In genomic region chr3:88034876-88035275, GRCh38 we compare ENCODE assay signal across 28 cellular contexts.
"Had no signal": no experiment of that assay in that cellular context is flagged by ENCODE, and none has a peak within 500 bp of the region (broad histone marks: within the 10 kb centered on the region; RNA-seq: fewer than 3 reads in every experiment).

No MANE protein-coding gene starts in this region.

- H2AFZ ChIP-seq: neural progenitor cell, parathyroid adenoma had no signal

- H3K9me3 Mint-ChIP-seq: nephron; neural progenitor cell; stimulated activated effector memory CD8-positive, alpha-beta T cell treated with anti-CD3 and anti-CD28 coated beads, Interleukin-12 subunit alpha, Interleukin-12 subunit beta, amount 100 ng/mL, for 72 hours; stimulated activated naive B cell treated with anti-CD40 and anti-IgM and Interleukin-4, amounts not matched to agents 10 μg/mL and 1 μg/mL and 100 μg/mL, for 72 hours; stimulated activated naive CD8-positive, alpha-beta T cell treated with anti-CD3 and anti-CD28 coated beads, Interleukin-15, Interleukin-2, amounts not matched to agents 100 ng/mL and 50 ng/mL, for 24 hours had no signal

- FAIRE-seq: small intestine, urothelium cell line had no signal

- H3K79me2 ChIP-seq: parathyroid adenoma had no signal

- H3K27ac Mint-ChIP-seq: nephron; neural progenitor cell; progenitor cell of endocrine pancreas; stimulated activated effector memory CD8-positive, alpha-beta T cell treated with anti-CD3 and anti-CD28 coated beads, Interleukin-12 subunit alpha, Interleukin-12 subunit beta, amount 100 ng/mL, for 72 hours; stimulated activated naive B cell treated with anti-CD40 and anti-IgM and Interleukin-4, amounts not matched to agents 10 μg/mL and 1 μg/mL and 100 μg/mL, for 72 hours; stimulated activated naive CD8-positive, alpha-beta T cell treated with anti-CD3 and anti-CD28 coated beads, Interleukin-15, Interleukin-2, amounts not matched to agents 100 ng/mL and 50 ng/mL, for 24 hours had no signal

- H3K4me3 Mint-ChIP-seq: nephron; neural progenitor cell; stimulated activated effector memory CD8-positive, alpha-beta T cell treated with anti-CD3 and anti-CD28 coated beads, Interleukin-12 subunit alpha, Interleukin-12 subunit beta, amount 100 ng/mL, for 72 hours; stimulated activated naive B cell treated with anti-CD40 and anti-IgM and Interleukin-4, amounts not matched to agents 10 μg/mL and 1 μg/mL and 100 μg/mL, for 72 hours; stimulated activated naive CD8-positive, alpha-beta T cell treated with anti-CD3 and anti-CD28 coated beads, Interleukin-15, Interleukin-2, amounts not matched to agents 100 ng/mL and 50 ng/mL, for 24 hours had no signal

- H3K4me1 Mint-ChIP-seq: neural progenitor cell had no signal

- H3K27ac ChIP-seq: neural progenitor cell, ovary, parathyroid adenoma, psoas muscle, right lobe of liver, sigmoid colon, stomach, thoracic aorta, thyroid gland, tibial nerve, upper lobe of left lung, vagina had no signal

- H3K27me3 ChIP-seq: neural progenitor cell, ovary, right lobe of liver, sigmoid colon, stomach, thyroid gland, tibial nerve, upper lobe of left lung, vagina had no signal

- H3K36me3 ChIP-seq: neural progenitor cell, ovary, right lobe of liver, sigmoid colon, stomach, thoracic aorta, thyroid gland, tibial nerve, upper lobe of left lung, vagina had no signal

- H3K36me3 Mint-ChIP-seq: neural progenitor cell; stimulated activated effector memory CD8-positive, alpha-beta T cell treated with anti-CD3 and anti-CD28 coated beads, Interleukin-12 subunit alpha, Interleukin-12 subunit beta, amount 100 ng/mL, for 72 hours; stimulated activated naive B cell treated with anti-CD40 and anti-IgM and Interleukin-4, amounts not matched to agents 10 μg/mL and 1 μg/mL and 100 μg/mL, for 72 hours had no signal

- H3K9ac ChIP-seq: neural progenitor cell, parathyroid adenoma had no signal

- ATAC-seq: psoas muscle; right cardiac atrium; right lobe of liver; stimulated activated effector memory CD8-positive, alpha-beta T cell treated with anti-CD3 and anti-CD28 coated beads, Interleukin-12 subunit alpha, Interleukin-12 subunit beta, amount 100 ng/mL, for 72 hours had no signal

- H3K9me3 ChIP-seq: ovary, psoas muscle, right lobe of liver, sigmoid colon, thoracic aorta, thyroid gland, tibial nerve, upper lobe of left lung, vagina had no signal

- H3K4me3 ChIP-seq: neural progenitor cell, ovary, psoas muscle, right lobe of liver, sigmoid colon, stomach, thoracic aorta, thyroid gland, tibial nerve, upper lobe of left lung, vagina had no signal

- H3K4me1 ChIP-seq: neural progenitor cell had no signal

- H3K4me2 ChIP-seq: neural progenitor cell had no signal

- DNase-seq: occipital lobe; ovary; posterior cingulate gyrus; psoas muscle; right cardiac atrium; right lobe of liver; sigmoid colon; small intestine; stimulated activated CD4-positive, alpha-beta T cell treated with anti-CD3 and anti-CD28 coated beads, Interleukin-15, amount 100 ng/mL, for 24 hours; stimulated activated CD4-positive, alpha-beta T cell treated with anti-CD3 and anti-CD28 coated beads, Interleukin-2, amount 100 ng/mL, for 24 hours; stimulated activated CD4-positive, alpha-beta T cell treated with anti-CD3 and anti-CD28 coated beads, Interleukin-2, amount 100 ng/mL, for 48 hours; stimulated activated CD4-positive, alpha-beta T cell treated with anti-CD3 and anti-CD28 coated beads, Interleukin-4, amount 100 ng/mL, for 24 hours; stimulated activated naive B cell treated with anti-CD40 and anti-IgM and Interleukin-4, amounts not matched to agents 10 μg/mL and 1 μg/mL and 100 μg/mL, for 72 hours; stimulated activated naive CD4-positive, alpha-beta T cell treated with Interleukin-2 at 50 U/mL for 16 hours; stomach; thyroid gland; trophoblast cell; upper lobe of left lung had no signal

- H3K27me3 Mint-ChIP-seq: progenitor cell of endocrine pancreas; stimulated activated naive CD8-positive, alpha-beta T cell treated with anti-CD3 and anti-CD28 coated beads, Interleukin-15, Interleukin-2, amounts not matched to agents 100 ng/mL and 50 ng/mL, for 24 hours had no signal
